ENCODE assay signal across 1 cellular context in genomic region chr1:56509713-56510641, GRCh38.
A peak's percentile ranks its signal among the peaks of the same experiment; 100 is the strongest.
TF ChIP-seq lines count a peak whose summit lies in the region.

No MANE protein-coding gene starts in this region.

TF ChIP-seq in HepG2, 621 proteins besides CTCF, POLR2A, EP300 and RAD21 (continued from another document and continues in another):
- TF ChIP-seq, protein P1, sequence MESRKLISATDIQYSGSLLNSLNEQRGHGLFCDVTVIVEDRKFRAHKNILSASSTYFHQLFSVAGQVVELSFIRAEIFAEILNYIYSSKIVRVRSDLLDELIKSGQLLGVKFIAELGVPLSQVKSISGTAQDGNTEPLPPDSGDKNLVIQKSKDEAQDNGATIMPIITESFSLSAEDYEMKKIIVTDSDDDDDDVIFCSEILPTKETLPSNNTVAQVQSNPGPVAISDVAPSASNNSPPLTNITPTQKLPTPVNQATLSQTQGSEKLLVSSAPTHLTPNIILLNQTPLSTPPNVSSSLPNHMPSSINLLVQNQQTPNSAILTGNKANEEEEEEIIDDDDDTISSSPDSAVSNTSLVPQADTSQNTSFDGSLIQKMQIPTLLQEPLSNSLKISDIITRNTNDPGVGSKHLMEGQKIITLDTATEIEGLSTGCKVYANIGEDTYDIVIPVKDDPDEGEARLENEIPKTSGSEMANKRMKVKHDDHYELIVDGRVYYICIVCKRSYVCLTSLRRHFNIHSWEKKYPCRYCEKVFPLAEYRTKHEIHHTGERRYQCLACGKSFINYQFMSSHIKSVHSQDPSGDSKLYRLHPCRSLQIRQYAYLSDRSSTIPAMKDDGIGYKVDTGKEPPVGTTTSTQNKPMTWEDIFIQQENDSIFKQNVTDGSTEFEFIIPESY (CRISPR knock-in tag; IDR thresholded peaks at IDR 0.05): no peak
- TF ChIP-seq ZNF839 (CRISPR knock-in tag; IDR thresholded peaks at IDR 0.05; ENCODE audit: borderline replicate concordance) (no peak), MAFK (conservative IDR thresholded peaks at IDR 0.05 in 1 of 2, IDR thresholded peaks at IDR 0.05 in 1 of 2; ENCODE audit: low read length in 2 of 2) (peak; percentile 13 to 24; a peak in 2 of 4 replicates), ELF4 (CRISPR knock-in tag; IDR thresholded peaks at IDR 0.05; ENCODE audit: borderline replicate concordance) (no peak), SRSF4 (IDR thresholded peaks at IDR 0.05; ENCODE audit: low read depth, low read length, poor library complexity, severe bottlenecking) (no peak), MTA1 (CRISPR knock-in tag; IDR thresholded peaks at IDR 0.05; ENCODE audit: borderline replicate concordance) (0 out of 2 replicates have a peak, but pooled peaks have one; percentile 59), ZBTB7A (CRISPR knock-in tag; IDR thresholded peaks at IDR 0.05) (no peak), ZBTB10 (CRISPR knock-in tag; IDR thresholded peaks at IDR 0.05; ENCODE audit: borderline replicate concordance) (no peak), GTF2F1 (IDR thresholded peaks at IDR 0.05; ENCODE audit: low read length) (no peak), NFRKB (IDR thresholded peaks at IDR 0.05) (no peak), CBX2 (IDR thresholded peaks at IDR 0.05; ENCODE audit: low read depth, low read length) (no peak), CBX2 (CRISPR knock-in tag; IDR thresholded peaks at IDR 0.05; ENCODE audit: low read depth) (no peak), ZNF12 (CRISPR knock-in tag; IDR thresholded peaks at IDR 0.05) (no peak), KLF11 (CRISPR knock-in tag; IDR thresholded peaks at IDR 0.05) (no peak), MAFG (CRISPR knock-in tag; IDR thresholded peaks at IDR 0.05) (no peak), ZNF782 (CRISPR knock-in tag; IDR thresholded peaks at IDR 0.05; ENCODE audit: borderline replicate concordance) (no peak), ZNF615 (CRISPR knock-in tag; IDR thresholded peaks at IDR 0.05; ENCODE audit: borderline replicate concordance) (no peak), THAP9 (CRISPR knock-in tag; IDR thresholded peaks at IDR 0.05; ENCODE audit: borderline replicate concordance) (no peak), MTF1 (CRISPR knock-in tag; IDR thresholded peaks at IDR 0.05) (no peak), FOXM1 (CRISPR knock-in tag; IDR thresholded peaks at IDR 0.05) (no peak), HDAC2 (CRISPR knock-in tag; IDR thresholded peaks at IDR 0.05) (peak; percentile 23; the same call in 1 of the 2 replicates), ZNF446 (CRISPR knock-in tag; IDR thresholded peaks at IDR 0.05) (no peak), ZNF205 (CRISPR knock-in tag; IDR thresholded peaks at IDR 0.05) (no peak), YEATS4 (CRISPR knock-in tag; IDR thresholded peaks at IDR 0.05; ENCODE audit: borderline replicate concordance) (no peak), ZNF562 (CRISPR knock-in tag; IDR thresholded peaks at IDR 0.05; ENCODE audit: borderline replicate concordance) (no peak), HMG20A (CRISPR knock-in tag; IDR thresholded peaks at IDR 0.05; ENCODE audit: borderline replicate concordance) (no peak), DBP (CRISPR knock-in tag; IDR thresholded peaks at IDR 0.05; ENCODE audit: not compliant biosample characterization) (no peak), MIXL1 (CRISPR knock-in tag; IDR thresholded peaks at IDR 0.05) (0 out of 2 replicates have a peak, but pooled peaks have one; percentile 47), ZNF34 (CRISPR knock-in tag; IDR thresholded peaks at IDR 0.05; ENCODE audit: borderline replicate concordance) (no peak), MED8 (CRISPR knock-in tag; IDR thresholded peaks at IDR 0.05; ENCODE audit: insufficient replicate concordance) (peak; percentile 25)
- TF ChIP-seq, protein P2, sequence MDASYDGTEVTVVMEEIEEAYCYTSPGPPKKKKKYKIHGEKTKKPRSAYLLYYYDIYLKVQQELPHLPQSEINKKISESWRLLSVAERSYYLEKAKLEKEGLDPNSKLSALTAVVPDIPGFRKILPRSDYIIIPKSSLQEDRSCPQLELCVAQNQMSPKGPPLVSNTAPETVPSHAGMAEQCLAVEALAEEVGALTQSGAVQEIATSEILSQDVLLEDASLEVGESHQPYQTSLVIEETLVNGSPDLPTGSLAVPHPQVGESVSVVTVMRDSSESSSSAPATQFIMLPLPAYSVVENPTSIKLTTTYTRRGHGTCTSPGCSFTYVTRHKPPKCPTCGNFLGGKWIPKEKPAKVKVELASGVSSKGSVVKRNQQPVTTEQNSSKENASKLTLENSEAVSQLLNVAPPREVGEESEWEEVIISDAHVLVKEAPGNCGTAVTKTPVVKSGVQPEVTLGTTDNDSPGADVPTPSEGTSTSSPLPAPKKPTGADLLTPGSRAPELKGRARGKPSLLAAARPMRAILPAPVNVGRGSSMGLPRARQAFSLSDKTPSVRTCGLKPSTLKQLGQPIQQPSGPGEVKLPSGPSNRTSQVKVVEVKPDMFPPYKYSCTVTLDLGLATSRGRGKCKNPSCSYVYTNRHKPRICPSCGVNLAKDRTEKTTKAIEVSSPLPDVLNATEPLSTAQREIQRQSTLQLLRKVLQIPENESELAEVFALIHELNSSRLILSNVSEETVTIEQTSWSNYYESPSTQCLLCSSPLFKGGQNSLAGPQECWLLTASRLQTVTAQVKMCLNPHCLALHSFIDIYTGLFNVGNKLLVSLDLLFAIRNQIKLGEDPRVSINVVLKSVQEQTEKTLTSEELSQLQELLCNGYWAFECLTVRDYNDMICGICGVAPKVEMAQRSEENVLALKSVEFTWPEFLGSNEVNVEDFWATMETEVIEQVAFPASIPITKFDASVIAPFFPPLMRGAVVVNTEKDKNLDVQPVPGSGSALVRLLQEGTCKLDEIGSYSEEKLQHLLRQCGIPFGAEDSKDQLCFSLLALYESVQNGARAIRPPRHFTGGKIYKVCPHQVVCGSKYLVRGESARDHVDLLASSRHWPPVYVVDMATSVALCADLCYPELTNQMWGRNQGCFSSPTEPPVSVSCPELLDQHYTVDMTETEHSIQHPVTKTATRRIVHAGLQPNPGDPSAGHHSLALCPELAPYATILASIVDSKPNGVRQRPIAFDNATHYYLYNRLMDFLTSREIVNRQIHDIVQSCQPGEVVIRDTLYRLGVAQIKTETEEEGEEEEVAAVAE (CRISPR knock-in tag; IDR thresholded peaks at IDR 0.05; ENCODE audit: borderline replicate concordance): no peak
- TF ChIP-seq, protein P3, sequence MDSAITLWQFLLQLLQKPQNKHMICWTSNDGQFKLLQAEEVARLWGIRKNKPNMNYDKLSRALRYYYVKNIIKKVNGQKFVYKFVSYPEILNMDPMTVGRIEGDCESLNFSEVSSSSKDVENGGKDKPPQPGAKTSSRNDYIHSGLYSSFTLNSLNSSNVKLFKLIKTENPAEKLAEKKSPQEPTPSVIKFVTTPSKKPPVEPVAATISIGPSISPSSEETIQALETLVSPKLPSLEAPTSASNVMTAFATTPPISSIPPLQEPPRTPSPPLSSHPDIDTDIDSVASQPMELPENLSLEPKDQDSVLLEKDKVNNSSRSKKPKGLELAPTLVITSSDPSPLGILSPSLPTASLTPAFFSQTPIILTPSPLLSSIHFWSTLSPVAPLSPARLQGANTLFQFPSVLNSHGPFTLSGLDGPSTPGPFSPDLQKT (CRISPR knock-in tag; IDR thresholded peaks at IDR 0.05; ENCODE audit: borderline replicate concordance): no peak
- TF ChIP-seq, protein P4, sequence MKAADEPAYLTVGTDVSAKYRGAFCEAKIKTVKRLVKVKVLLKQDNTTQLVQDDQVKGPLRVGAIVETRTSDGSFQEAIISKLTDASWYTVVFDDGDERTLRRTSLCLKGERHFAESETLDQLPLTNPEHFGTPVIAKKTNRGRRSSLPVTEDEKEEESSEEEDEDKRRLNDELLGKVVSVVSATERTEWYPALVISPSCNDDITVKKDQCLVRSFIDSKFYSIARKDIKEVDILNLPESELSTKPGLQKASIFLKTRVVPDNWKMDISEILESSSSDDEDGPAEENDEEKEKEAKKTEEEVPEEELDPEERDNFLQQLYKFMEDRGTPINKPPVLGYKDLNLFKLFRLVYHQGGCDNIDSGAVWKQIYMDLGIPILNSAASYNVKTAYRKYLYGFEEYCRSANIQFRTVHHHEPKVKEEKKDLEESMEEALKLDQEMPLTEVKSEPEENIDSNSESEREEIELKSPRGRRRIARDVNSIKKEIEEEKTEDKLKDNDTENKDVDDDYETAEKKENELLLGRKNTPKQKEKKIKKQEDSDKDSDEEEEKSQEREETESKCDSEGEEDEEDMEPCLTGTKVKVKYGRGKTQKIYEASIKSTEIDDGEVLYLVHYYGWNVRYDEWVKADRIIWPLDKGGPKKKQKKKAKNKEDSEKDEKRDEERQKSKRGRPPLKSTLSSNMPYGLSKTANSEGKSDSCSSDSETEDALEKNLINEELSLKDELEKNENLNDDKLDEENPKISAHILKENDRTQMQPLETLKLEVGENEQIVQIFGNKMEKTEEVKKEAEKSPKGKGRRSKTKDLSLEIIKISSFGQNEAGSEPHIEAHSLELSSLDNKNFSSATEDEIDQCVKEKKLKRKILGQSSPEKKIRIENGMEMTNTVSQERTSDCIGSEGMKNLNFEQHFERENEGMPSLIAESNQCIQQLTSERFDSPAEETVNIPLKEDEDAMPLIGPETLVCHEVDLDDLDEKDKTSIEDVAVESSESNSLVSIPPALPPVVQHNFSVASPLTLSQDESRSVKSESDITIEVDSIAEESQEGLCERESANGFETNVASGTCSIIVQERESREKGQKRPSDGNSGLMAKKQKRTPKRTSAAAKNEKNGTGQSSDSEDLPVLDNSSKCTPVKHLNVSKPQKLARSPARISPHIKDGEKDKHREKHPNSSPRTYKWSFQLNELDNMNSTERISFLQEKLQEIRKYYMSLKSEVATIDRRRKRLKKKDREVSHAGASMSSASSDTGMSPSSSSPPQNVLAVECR (CRISPR knock-in tag; IDR thresholded peaks at IDR 0.05; ENCODE audit: borderline replicate concordance): peak; percentile 55; the same call in 1 of the 2 replicates
